12 cellular contexts compared by ENCODE assay signal in genomic region chr1:193338194-193338593, GRCh38.
A peak's percentile ranks its signal among the peaks of the same experiment; 100 is the strongest.
DNase-seq lines count a peak whose midpoint lies in the region; ATAC-seq and TF ChIP-seq lines count a peak whose summit lies in the region.
"Had no signal": no experiment of that assay in that cellular context is flagged by ENCODE, and none has a peak within 500 bp of the region (broad histone marks: within the 10 kb centered on the region; RNA-seq: fewer than 3 reads in every experiment).

No MANE protein-coding gene starts in this region.

- H3K36me3 Mint-ChIP-seq in CD14-positive monocyte = no peaks in the 10 kb centered on the region

- TF ChIP-seq CTCF in GM10266 (IDR thresholded peaks at IDR 0.05; ENCODE audit: control insufficient read depth, insufficient read depth, low read depth, missing control alignments) = no peak
- TF ChIP-seq CTCF in OCI-LY7 (conservative IDR thresholded peaks at IDR 0.05; ENCODE audit: low read length) = peak; percentile 37
- no peak for TF ChIP-seq CTCF in CD14-positive monocyte (IDR thresholded peaks at IDR 0.05)
- TF ChIP-seq CTCF in tibial artery (IDR thresholded peaks at IDR 0.05) = no peak

- peak; percentile 40 for DNase-seq in GM10266 (ENCODE audit: extremely low spot score)
- no peak for DNase-seq in OCI-LY7 (ENCODE audit: low spot score)
- DNase-seq in hepatic stellate cell (ENCODE audit: low spot score) = peak; percentile 25
- no peak for DNase-seq in pons (ENCODE audit: low spot score)
- DNase-seq in CD14-positive monocyte (ENCODE audit: low spot score) = no peak
- no peak for DNase-seq in tibial artery
- DNase-seq: activated T-cell treated with anti-CD3 and anti-CD28 coated beads, Interleukin-2, amount 50 U/mL, for 72 hours; NCI-H82; retina had no signal

- no peaks in the 10 kb centered on the region for H3K27me3 ChIP-seq in tibial artery
- H3K27me3 ChIP-seq: tibial nerve had no signal

- no peak overlapping the region for H3K4me2 ChIP-seq in OCI-LY7 (ENCODE audit: low read length)

- no TSS peak for BruUV-seq in OCI-LY7 (replicated peaks; lab: Mats Ljungman, UMichigan)

- H3K79me2 ChIP-seq in OCI-LY7 (ENCODE audit: insufficient read depth, low read depth, low read length) = no peaks in the 10 kb centered on the region

- H2AFZ ChIP-seq in OCI-LY7 (ENCODE audit: low read length) = no peak overlapping the region

- H3K9me3 ChIP-seq in OCI-LY7 (ENCODE audit: low read length) (0 out of 2 replicates have a peak, but pooled peaks cover 4% of the 10 kb centered on the region), tibial artery (peaks cover 0 to 7% (median 0%) of the 10 kb centered on the region in 3 donors)

- H3K27ac ChIP-seq in OCI-LY7 (ENCODE audit: low read depth, low read length, poor library complexity, severe bottlenecking) = no peak overlapping the region
- no peak overlapping the region for H3K27ac ChIP-seq in tibial artery
- H3K27ac ChIP-seq: tibial nerve had no signal

- CTCF ChIA-PET in OCI-LY7 (lab: Charles Lee; ENCODE audit: unreplicated experiment) = no interaction called here

- H3K9me3 Mint-ChIP-seq in CD14-positive monocyte = peaks cover 3 to 15% (median 9%) of the 10 kb centered on the region in 7 donors

- intact Hi-C loops in OCI-LY7 (cut with micrococcal nuclease; ENCODE audit: unreplicated experiment) (no loop called here), CD14-positive monocyte (cut with micrococcal nuclease) (no loop called here), tibial artery (cut with DNase I; ENCODE audit: low total_unique reads) (no loop called here)

- H3K4me1 ChIP-seq in OCI-LY7 (ENCODE audit: insufficient read depth, low read length, poor library complexity, severe bottlenecking) (no peaks in the 10 kb centered on the region), tibial artery (peaks cover 0 to 15% (median 0%) of the 10 kb centered on the region in 4 donors)

- H3K4me3 ChIP-seq in OCI-LY7 (ENCODE audit: low read depth, low read length, poor library complexity, severe bottlenecking) (no peak overlapping the region), tibial artery (no peak overlapping the region)
- H3K4me3 ChIP-seq: tibial nerve had no signal

- H3K9me2 ChIP-seq in OCI-LY7 (ENCODE audit: insufficient read depth, low read length) = no peaks in the 10 kb centered on the region

- POLR2A ChIA-PET in OCI-LY7 (lab: Charles Lee) = interaction anchor here (1.3 kb wide), 1 partner anchor 9 kb away, joined by 3 read pairs; no protein-coding TSS in a partner anchor

- H3K27me3 Mint-ChIP-seq in CD14-positive monocyte (ENCODE audit: low read depth in 3 of 3) = peaks cover 0 to 2% (median 0%) of the 10 kb centered on the region in 3 donors

- H3K4me3 Mint-ChIP-seq in CD14-positive monocyte = no peak overlapping the region
- H3K4me3 Mint-ChIP-seq: activated T-cell treated with anti-CD3 and anti-CD28 coated beads, Interleukin-2, amount 50 U/mL, for 72 hours had no signal

- ATAC-seq in GM21786 (IDR thresholded peaks at IDR 0.05; ENCODE audit: unreplicated experiment) (peak; percentile 60), GM21423 (IDR thresholded peaks at IDR 0.05; ENCODE audit: unreplicated experiment) (no peak)

- H3K36me3 ChIP-seq in OCI-LY7 (ENCODE audit: insufficient read depth, low read length) = no peaks in the 10 kb centered on the region
- H3K36me3 ChIP-seq in tibial artery = no peaks in the 10 kb centered on the region
- H3K36me3 ChIP-seq: tibial nerve had no signal

- no peaks in the 10 kb centered on the region for H4K20me1 ChIP-seq in OCI-LY7 (ENCODE audit: insufficient read depth, low read length)

- no peaks in the 10 kb centered on the region for H3K4me1 Mint-ChIP-seq in CD14-positive monocyte

- H3K27ac Mint-ChIP-seq in CD14-positive monocyte = no peak overlapping the region
- H3K27ac Mint-ChIP-seq: activated T-cell treated with anti-CD3 and anti-CD28 coated beads, Interleukin-2, amount 50 U/mL, for 72 hours had no signal

Comparison
In these comparisons a context has a peak if more than half of its experiments do, and no peak if none do; other contexts are left out.
1. DNase-seq: peak in GM10266 (single experiment) and hepatic stellate cell (single experiment); none in OCI-LY7 (single experiment), pons (single experiment), CD14-positive monocyte (single experiment) and tibial artery (0 of 2).